ENCODE assay signal across 14 cellular contexts in genomic region chr6:43097098-43097489, GRCh38.
DNase-seq lines count a peak whose midpoint lies in the region; ATAC-seq and TF ChIP-seq lines count a peak whose summit lies in the region.
"Had no signal": no experiment of that assay in that cellular context is flagged by ENCODE, and none has a peak within 500 bp of the region (broad histone marks: within the 10 kb centered on the region; RNA-seq: fewer than 3 reads in every experiment).

No MANE protein-coding gene starts in this region.

- DNase-seq in RWPE1 (ENCODE audit: low spot score): no peak
- no peak for DNase-seq in epithelial cell of prostate (ENCODE audit: low read depth, low spot score)
- DNase-seq in activated T-cell treated with anti-CD3 and anti-CD28 coated beads, Interleukin-2, amount 50 U/mL, for 1 hour: no peak
- no peak for DNase-seq in NCI-H524 (lab: John Stamatoyannopoulos, UW)
- DNase-seq: activated CD8-positive, alpha-beta T cell treated with anti-CD3 and anti-CD28 coated beads for 36 hours; activated naive CD4-positive, alpha-beta T cell treated with anti-CD3 and anti-CD28 coated beads, Interleukin-2, amount 50 U/mL, for 16 hours; cortex of kidney; KBM-7; NCI-H2029; T-helper 17 cell had no signal

- H3K36me3 ChIP-seq in BLaER1 treated with 17β-estradiol and CSF1 and Interleukin-3, amounts not matched to agents 10 nM and 100 nM: 0 out of 22 replicates have a peak, but pooled peaks cover 0 to 6% (median 0%) of the 10 kb centered on the region in 11 experiments
- no peaks in the 10 kb centered on the region for H3K36me3 ChIP-seq in parathyroid adenoma (ENCODE audit: control insufficient read depth, insufficient read depth, low read length)

- H3K9ac ChIP-seq in BLaER1 treated with 17β-estradiol and CSF1 and Interleukin-3, amounts not matched to agents 10 nM and 100 nM: peak overlapping the region in 5 of 11 experiments; percentile 9 to 55 (median 40); a peak in 5 of 22 replicates
- no peak overlapping the region for H3K9ac ChIP-seq in parathyroid adenoma

- ATAC-seq in HG02571 (IDR thresholded peaks at IDR 0.05; ENCODE audit: unreplicated experiment) (no peak), GM19395 (IDR thresholded peaks at IDR 0.05; ENCODE audit: unreplicated experiment) (no peak)
- ATAC-seq: activated CD8-positive, alpha-beta T cell treated with anti-CD3 and anti-CD28 coated beads for 36 hours; T-helper 17 cell had no signal

- H3K9me3 ChIP-seq in BLaER1 treated with 17β-estradiol and CSF1 and Interleukin-3, amounts not matched to agents 10 nM and 100 nM (replicated peaks in 1 of 11): no peaks in the 10 kb centered on the region
- H3K9me3 ChIP-seq in parathyroid adenoma (ENCODE audit: control insufficient read depth, low read length): no peaks in the 10 kb centered on the region

- H2AFZ ChIP-seq in parathyroid adenoma: peak overlapping the region; percentile 77

- H3K4me1 ChIP-seq in BLaER1 treated with 17β-estradiol and CSF1 and Interleukin-3, amounts not matched to agents 10 nM and 100 nM: peaks cover 13 to 39% (median 28%) of the 10 kb centered on the region in 10 experiments
- H3K4me1 ChIP-seq in parathyroid adenoma: peaks cover 27% of the 10 kb centered on the region

- H4K20me1 ChIP-seq in BLaER1 treated with 17β-estradiol and CSF1 and Interleukin-3, amounts not matched to agents 10 nM and 100 nM: peaks cover 0 to 76% (median 43%) of the 10 kb centered on the region in 11 experiments; a peak in 14 of 22 replicates

- no peaks in the 10 kb centered on the region for H3K27me3 ChIP-seq in BLaER1 treated with 17β-estradiol and CSF1 and Interleukin-3, amounts not matched to agents 10 nM and 100 nM
- H3K27me3 ChIP-seq in parathyroid adenoma (ENCODE audit: control insufficient read depth, insufficient read depth, low read length): no peaks in the 10 kb centered on the region

- H3K4me2 ChIP-seq in BLaER1 treated with 17β-estradiol and CSF1 and Interleukin-3, amounts not matched to agents 10 nM and 100 nM: peak overlapping the region; percentile 32 to 73 (median 65); a peak in 20 of 22 replicates
- no peak overlapping the region for H3K4me2 ChIP-seq in parathyroid adenoma (ENCODE audit: low read length)

- POLR2A ChIA-PET in RWPE1 (lab: Yijun Ruan, JAX; ENCODE audit: low non-redundant PET): no interaction called here

- no peak overlapping the region for H3K4me3 ChIP-seq in BLaER1 treated with 17β-estradiol and CSF1 and Interleukin-3, amounts not matched to agents 10 nM and 100 nM
- no peak overlapping the region for H3K4me3 ChIP-seq in parathyroid adenoma (ENCODE audit: low read depth, low read length)

- H3K27ac ChIP-seq in BLaER1 treated with 17β-estradiol and CSF1 and Interleukin-3, amounts not matched to agents 10 nM and 100 nM: peak overlapping the region in 7 of 11 experiments; percentile 10 to 59 (median 34); a peak in 4 of 22 replicates
- H3K27ac ChIP-seq in RWPE1 (peak overlapping the region; percentile 95), epithelial cell of prostate (peak overlapping the region; percentile 96), parathyroid adenoma (peak overlapping the region; percentile 73)

- peaks cover 6% of the 10 kb centered on the region for H3K79me2 ChIP-seq in parathyroid adenoma

- CTCF ChIA-PET in RWPE1 (lab: Yijun Ruan, JAX): interaction anchor here (0.6 to 1.6 kb wide), 5 partner anchors 10 to 47 kb away, joined by 3 to 4 read pairs (median 4); no protein-coding TSS in a partner anchor

- TF ChIP-seq CTCF in RWPE1 (conservative IDR thresholded peaks at IDR 0.05; ENCODE audit: low read depth) (no peak), parathyroid adenoma (IDR thresholded peaks at IDR 0.05) (no peak)

Comparison
In these comparisons a context has a peak if more than half of its experiments do, and no peak if none do; other contexts are left out.
1. H3K27ac ChIP-seq: peak in every context shown above with its lines; median percentile 96 in epithelial cell of prostate; 95 in RWPE1; 73 in parathyroid adenoma; 34 in BLaER1 treated with 17β-estradiol and CSF1 and Interleukin-3, amounts not matched to agents 10 nM and 100 nM.